ENCODE assay signal across 8 cellular contexts in genomic region chr16:89315791-89316581, GRCh38.
DNase-seq lines count a peak whose midpoint lies in the region; ATAC-seq and TF ChIP-seq lines count a peak whose summit lies in the region.

No MANE protein-coding gene starts in this region.

- ATAC-seq in GM18868 (IDR thresholded peaks at IDR 0.05; ENCODE audit: unreplicated experiment), result no peak

- DNase-seq in ELR (ENCODE audit: low read depth) (peak; percentile 97), NB4 (ENCODE audit: low read depth) (peak; percentile 90), fibroblast of mammary gland (ENCODE audit: low read depth) (peak; percentile 90), DMS79 (lab: John Stamatoyannopoulos, UW) (no peak), ecto neural progenitor cell (ENCODE audit: low spot score) (no peak)
- DNase-seq in activated CD8-positive, alpha-beta memory T cell treated with anti-CD3 and anti-CD28 coated beads, Interleukin-2, amount 50 U/mL, for 4 hours, result peak; percentile 68
- peak; percentile 56 to 63 for DNase-seq in stimulated activated CD4-positive, alpha-beta T cell treated with anti-CD3 and anti-CD28 coated beads, Interleukin-12 subunit alpha, Interleukin-12 subunit beta, amount 100 ng/mL, for 24 hours (ENCODE audit: low read depth in 2 of 2)

- H3K4me3 ChIP-seq in NB4 (ENCODE audit: low read depth, low read length) (no peak overlapping the region), fibroblast of mammary gland (ENCODE audit: control insufficient read depth, low read depth, low read length) (no peak overlapping the region)

- no peak for TF ChIP-seq POLR2A in NB4 (IDR thresholded peaks at IDR 0.05; ENCODE audit: extremely low read depth, insufficient read length)

- TF ChIP-seq CTCF in NB4 (IDR thresholded peaks at IDR 0.05; ENCODE audit: low read depth, low read length) (no peak), fibroblast of mammary gland (conservative IDR thresholded peaks at IDR 0.05; ENCODE audit: control insufficient read depth, insufficient read depth, low read depth, low read length) (no peak)

Comparison
In these comparisons a context has a peak if more than half of its experiments do, and no peak if none do; other contexts are left out.
1. DNase-seq: peak in ELR (single experiment), NB4 (single experiment), activated CD8-positive, alpha-beta memory T cell treated with anti-CD3 and anti-CD28 coated beads, Interleukin-2, amount 50 U/mL, for 4 hours (single experiment), fibroblast of mammary gland (single experiment) and stimulated activated CD4-positive, alpha-beta T cell treated with anti-CD3 and anti-CD28 coated beads, Interleukin-12 subunit alpha, Interleukin-12 subunit beta, amount 100 ng/mL, for 24 hours (2 of 2); none in DMS79 (single experiment) and ecto neural progenitor cell (single experiment).